ENCODE assay signal across 2 cellular contexts in genomic region chr6:150352321-150353296, GRCh38.
TF ChIP-seq lines count a peak whose summit lies in the region.

No MANE protein-coding gene starts in this region.

TF ChIP-seq in liver, 16 proteins besides CTCF, POLR2A, EP300 and RAD21:
- TF ChIP-seq RXRA (IDR thresholded peaks at IDR 0.05) (no peak), ATF3 (IDR thresholded peaks at IDR 0.05) (no peak), NR2F2 (IDR thresholded peaks at IDR 0.05) (no peak), SP1 (IDR thresholded peaks at IDR 0.05) (no peak), FOXA2 (IDR thresholded peaks at IDR 0.05) (no peak), JUND (IDR thresholded peaks at IDR 0.05) (no peak), MAX (IDR thresholded peaks at IDR 0.05) (no peak), YY1 (IDR thresholded peaks at IDR 0.05) (no peak), EGR1 (IDR thresholded peaks at IDR 0.05; ENCODE audit: low read depth in 2 of 2) (no peak), GABPA (IDR thresholded peaks at IDR 0.05 in 1 of 2, conservative IDR thresholded peaks at IDR 0.05 in 1 of 2) (no peak)

TF ChIP-seq in HepG2, 621 proteins besides CTCF, POLR2A, EP300 and RAD21:
- TF ChIP-seq ZNF17 (CRISPR knock-in tag; IDR thresholded peaks at IDR 0.05), result no peak
- no peak for TF ChIP-seq FOXC1 (CRISPR knock-in tag; IDR thresholded peaks at IDR 0.05; ENCODE audit: borderline replicate concordance)
- no peak for TF ChIP-seq ZNF138 (CRISPR knock-in tag; IDR thresholded peaks at IDR 0.05; ENCODE audit: low read depth)
- no peak for TF ChIP-seq SKIL (CRISPR knock-in tag; IDR thresholded peaks at IDR 0.05; ENCODE audit: borderline replicate concordance)
- no peak for TF ChIP-seq CREB1 (IDR thresholded peaks at IDR 0.05)
- no peak for TF ChIP-seq CREB1 (CRISPR knock-in tag; IDR thresholded peaks at IDR 0.05)
- no peak for TF ChIP-seq AHR (CRISPR knock-in tag; IDR thresholded peaks at IDR 0.05)
- no peak for TF ChIP-seq RNF2 (conservative IDR thresholded peaks at IDR 0.05; ENCODE audit: low read depth)
- no peak for TF ChIP-seq ATF3 (CRISPR knock-in tag; IDR thresholded peaks at IDR 0.05)
- TF ChIP-seq AFF4 (CRISPR knock-in tag; IDR thresholded peaks at IDR 0.05), result no peak
- no peak for TF ChIP-seq THYN1 (CRISPR knock-in tag; IDR thresholded peaks at IDR 0.05; ENCODE audit: borderline replicate concordance, low read depth)
- TF ChIP-seq U2AF2 (IDR thresholded peaks at IDR 0.05; ENCODE audit: low read depth, low read length), result no peak
- no peak for TF ChIP-seq SKI (IDR thresholded peaks at IDR 0.05; ENCODE audit: partially characterized antibody)
- no peak for TF ChIP-seq MXD1 (CRISPR knock-in tag; IDR thresholded peaks at IDR 0.05)
- TF ChIP-seq RFX1 (IDR thresholded peaks at IDR 0.05), result no peak
- no peak for TF ChIP-seq THAP9 (CRISPR knock-in tag; IDR thresholded peaks at IDR 0.05; ENCODE audit: borderline replicate concordance)
- TF ChIP-seq STAT6 (CRISPR knock-in tag; IDR thresholded peaks at IDR 0.05; ENCODE audit: borderline replicate concordance), result no peak
- no peak for TF ChIP-seq GATAD1 (CRISPR knock-in tag; IDR thresholded peaks at IDR 0.05)
- TF ChIP-seq ZNF362 (CRISPR knock-in tag; IDR thresholded peaks at IDR 0.05; ENCODE audit: borderline replicate concordance), result no peak
- TF ChIP-seq NBN (conservative IDR thresholded peaks at IDR 0.05), result no peak
- TF ChIP-seq ZNF781 (CRISPR knock-in tag; IDR thresholded peaks at IDR 0.05; ENCODE audit: borderline replicate concordance, not compliant biosample characterization), result no peak
